In genomic region chr7:22386206-22386858, GRCh38 we compare ENCODE assay signal across 17 cellular contexts. TPM values are rescaled to one million over a fixed set of nuclear protein-coding genes. Genes with fewer than 3 reads are reported as not detected.
DNase-seq lines count a peak whose midpoint lies in the region; ATAC-seq lines count a peak whose summit lies in the region.
"Had no signal": no experiment of that assay in that cellular context is flagged by ENCODE, and none has a peak within 500 bp of the region (broad histone marks: within the 10 kb centered on the region; RNA-seq: fewer than 3 reads in every experiment).

No MANE protein-coding gene starts in this region.

- peak; percentile 69 for ATAC-seq in GM18519 (IDR thresholded peaks at IDR 0.05; ENCODE audit: low FRiP score, unreplicated experiment)
- ATAC-seq in GM21390 (IDR thresholded peaks at IDR 0.05; ENCODE audit: unreplicated experiment) = peak; percentile 67
- peak; percentile 77 for ATAC-seq in HG02973 (IDR thresholded peaks at IDR 0.05; ENCODE audit: unreplicated experiment)
- ATAC-seq in HG03571 (IDR thresholded peaks at IDR 0.05; ENCODE audit: unreplicated experiment) = peak; percentile 65
- ATAC-seq: stimulated activated effector memory CD8-positive, alpha-beta T cell treated with anti-CD3 and anti-CD28 coated beads, Interleukin-12 subunit alpha, Interleukin-12 subunit beta, amount 100 ng/mL, for 72 hours had no signal

- no peak for DNase-seq in activated CD4-positive, alpha-beta T cell treated with anti-CD3 and anti-CD28 coated beads for 4 hours
- DNase-seq in SK-N-DZ (ENCODE audit: low spot score) (no peak), GF-D8 (lab: John Stamatoyannopoulos, UW) (no peak), OCI-M2 (lab: John Stamatoyannopoulos, UW; ENCODE audit: unreplicated experiment) (no peak)
- DNase-seq: activated B cell treated with CpG ODN at 0.5 μM for 24 hours; activated T-cell treated with anti-CD3 and anti-CD28 coated beads, Interleukin-2, amount 50 U/mL, for 48 hours; BE2C; EL; foreskin fibroblast; NCI-H1105 treated with DMSO at 0.1 percent for 48 hours; NCI-H774; stimulated activated CD4-positive, alpha-beta T cell treated with anti-CD3 and anti-CD28 coated beads, Interleukin-1b, Interleukin-23, amount 100 ng/mL, for 48 hours had no signal

RNA-seq across cellular contexts. Expression of gene RAPGEF5, which starts 29.4 kb away (rescaled TPM):
- 5.6 and 9.2 TPM in 2 replicates for polyA plus RNA-seq in SK-N-DZ (2014; cell fraction: cytosol; rRNA removed)
- polyA plus RNA-seq in SK-N-DZ (2014; cell fraction: nucleus; rRNA removed) = 5.9 and 9.2 TPM in 2 replicates
